Comparison of ENCODE assay signal across 19 cellular contexts in the genomic region with DNA sequence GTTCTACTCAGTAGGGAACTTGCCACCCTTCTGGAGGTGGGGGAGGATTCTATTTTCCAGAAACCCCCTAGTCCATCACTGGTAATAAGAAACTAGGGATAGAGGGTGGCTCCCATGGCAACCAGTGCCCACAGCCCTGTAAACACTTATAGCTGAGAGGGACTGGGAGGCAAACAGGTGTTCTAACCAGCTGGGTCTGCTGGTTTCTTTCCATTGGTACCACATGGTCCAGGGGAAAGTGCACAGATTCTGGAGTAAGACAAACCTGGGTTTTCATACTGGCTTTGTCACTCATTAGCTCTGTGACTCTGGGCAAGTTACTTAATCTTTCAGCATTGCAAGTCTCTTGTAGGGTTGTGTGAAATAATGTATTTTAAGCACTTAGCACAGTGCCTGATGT. TPM values are rescaled to one million over a fixed set of nuclear protein-coding genes. Genes with fewer than 3 reads are reported as not detected.
"Had no signal": no experiment of that assay in that cellular context is flagged by ENCODE, and none has a peak within 500 bp of the region (broad histone marks: within the 10 kb centered on the region; RNA-seq: fewer than 3 reads in every experiment).

No MANE protein-coding gene starts in this region.

- H3K9me3 ChIP-seq: heart left ventricle, left ventricle myocardium inferior, lower lobe of right lung, ovary, suprapubic skin, thyroid gland, upper lobe of left lung, uterus had no signal

- H3K36me3 ChIP-seq: heart left ventricle, left ventricle myocardium inferior, lower lobe of right lung, ovary, suprapubic skin, thyroid gland, upper lobe of left lung, uterus had no signal

- FAIRE-seq: endometrium, frontal cortex, islet of Langerhans, small intestine had no signal

- H3K27me3 ChIP-seq: ovary, suprapubic skin, thyroid gland, upper lobe of left lung, uterus had no signal

- H3K4me1 ChIP-seq: heart left ventricle, left ventricle myocardium inferior, lower lobe of right lung, suprapubic skin, thyroid gland, upper lobe of left lung, uterus had no signal

- H3K27ac ChIP-seq: dorsolateral prefrontal cortex, heart left ventricle, left ventricle myocardium inferior, lower lobe of right lung, ovary, suprapubic skin, thyroid gland, upper lobe of left lung, uterus had no signal

- DNase-seq: cortex of kidney; dorsolateral prefrontal cortex; effector CD8-positive, alpha-beta T cell; heart left ventricle; hippocampal formation; left ventricle myocardium inferior; lower lobe of right lung; natural killer cell; ovary; right cardiac atrium; small intestine; thyroid gland; upper lobe of left lung; uterus had no signal

- H3K4me3 ChIP-seq: dorsolateral prefrontal cortex, heart left ventricle, left ventricle myocardium inferior, lower lobe of right lung, ovary, suprapubic skin, thyroid gland, upper lobe of left lung, uterus had no signal

RNA-seq across cellular contexts. Expression of gene IGSF1, which starts 26.9 kb away (rescaled TPM):
- total RNA-seq: myocyte, natural killer cell had no signal
